9 cellular contexts compared by ENCODE assay signal in genomic region chr10:32149257-32149955, GRCh38.
DNase-seq lines count a peak whose midpoint lies in the region; ATAC-seq and TF ChIP-seq lines count a peak whose summit lies in the region.
"Had no signal": no experiment of that assay in that cellular context is flagged by ENCODE, and none has a peak within 500 bp of the region (broad histone marks: within the 10 kb centered on the region; RNA-seq: fewer than 3 reads in every experiment).

No MANE protein-coding gene starts in this region.

- intact Hi-C loops in A673 (cut with micrococcal nuclease; ENCODE audit: unreplicated experiment) (no loop called here), left cardiac atrium (cut with DNase I) (no loop called here)

- CTCF ChIA-PET in A673 (lab: Charles Lee): no interaction called here

- no peaks in the 10 kb centered on the region for H3K36me3 ChIP-seq in A673 (ENCODE audit: insufficient read depth, low read length, poor library complexity, severe bottlenecking)
- H3K36me3 ChIP-seq in thoracic aorta: no peaks in the 10 kb centered on the region

- H3K4me1 ChIP-seq in A673 (ENCODE audit: insufficient read depth, low read length, poor library complexity, severe bottlenecking) (no peaks in the 10 kb centered on the region), thoracic aorta (ENCODE audit: control insufficient read depth in 1 of 2, low read depth in 2 of 2) (peaks cover 0 to 16% of the 10 kb centered on the region in 2 donors)

- ATAC-seq in GM19023 (IDR thresholded peaks at IDR 0.05; ENCODE audit: unreplicated experiment) (peak; percentile 94), HG03064 (IDR thresholded peaks at IDR 0.05; ENCODE audit: low read depth, unreplicated experiment) (peak; percentile 87), left cardiac atrium (peak; percentile 92 to 96), thoracic aorta (ENCODE audit: insufficient number of reproducible peaks, low FRiP score, low read depth) (peak; percentile 96)
- no peak for ATAC-seq in effector memory CD8-positive, alpha-beta T cell (replicated peaks)

- no TSS peak for BruUV-seq in A673 (replicated peaks; lab: Mats Ljungman, UMichigan)

- H3K9me3 ChIP-seq in A673 (ENCODE audit: low read depth, low read length, poor library complexity, severe bottlenecking) (peaks cover 11% of the 10 kb centered on the region), thoracic aorta (no peaks in the 10 kb centered on the region)

- H3K36me3 Mint-ChIP-seq in effector memory CD8-positive, alpha-beta T cell (ENCODE audit: insufficient read depth): peaks cover 3% of the 10 kb centered on the region

- peaks cover 0 to 1% of the 10 kb centered on the region in 2 donors for H3K9me3 Mint-ChIP-seq in effector memory CD8-positive, alpha-beta T cell
- H3K9me3 Mint-ChIP-seq: central memory CD8-positive, alpha-beta T cell had no signal

- no peak for TF ChIP-seq CTCF in A673 (conservative IDR thresholded peaks at IDR 0.05; ENCODE audit: low read depth, low read length)
- no peak for TF ChIP-seq CTCF in WI38 (IDR thresholded peaks at IDR 0.05; ENCODE audit: low read depth, low read length)
- no peak for TF ChIP-seq CTCF in thoracic aorta (IDR thresholded peaks at IDR 0.05)

- POLR2A ChIA-PET in A673 (lab: Charles Lee; ENCODE audit: low non-redundant PET): no interaction called here

- peaks cover 0 to 6% of the 10 kb centered on the region in 2 donors for H3K4me1 Mint-ChIP-seq in effector memory CD8-positive, alpha-beta T cell (ENCODE audit: low read depth in 2 of 2)

- H3K4me3 ChIP-seq in A673 (ENCODE audit: low read depth, low read length, poor library complexity, severe bottlenecking) (no peak overlapping the region), WI38 (ENCODE audit: low read depth, low read length) (peak overlapping the region; percentile 10; the same call in 1 of the 2 replicates), thoracic aorta (peak overlapping the region; percentile 47)

- H3K27ac ChIP-seq in A673 (ENCODE audit: low read depth, low read length, poor library complexity, severe bottlenecking): no peak overlapping the region
- peak overlapping the region; percentile 78 to 85 for H3K27ac ChIP-seq in thoracic aorta

- H3K27me3 ChIP-seq in A673 (replicated peaks; ENCODE audit: insufficient read depth, low read depth, low read length, poor library complexity): no peaks in the 10 kb centered on the region
- H3K27me3 ChIP-seq in thoracic aorta (replicated peaks; ENCODE audit: insufficient read depth): no peaks in the 10 kb centered on the region

- peaks cover 0 to 6% of the 10 kb centered on the region in 2 donors for H3K27me3 Mint-ChIP-seq in effector memory CD8-positive, alpha-beta T cell
- H3K27me3 Mint-ChIP-seq: central memory CD8-positive, alpha-beta T cell had no signal

- no peak overlapping the region for H3K27ac Mint-ChIP-seq in effector memory CD8-positive, alpha-beta T cell

- H3K4me3 Mint-ChIP-seq in effector memory CD8-positive, alpha-beta T cell: no peak overlapping the region
- H3K4me3 Mint-ChIP-seq: central memory CD8-positive, alpha-beta T cell had no signal

- peak; percentile 60 for DNase-seq in A673 (ENCODE audit: low spot score)
- DNase-seq in left cardiac atrium: peak; percentile 69
- DNase-seq in thoracic aorta (ENCODE audit: low spot score): peak; percentile 67
- DNase-seq in effector memory CD8-positive, alpha-beta T cell: no peak
- no peak for DNase-seq in COLO668 (lab: John Stamatoyannopoulos, UW; ENCODE audit: unreplicated experiment)

Comparison
In these comparisons a context has a peak if more than half of its experiments do, and no peak if none do; other contexts are left out.
1. DNase-seq: peak in A673 (single experiment), left cardiac atrium (single experiment) and thoracic aorta (single experiment); none in effector memory CD8-positive, alpha-beta T cell (0 of 3) and COLO668 (single experiment).